8 cellular contexts compared by ENCODE assay signal in genomic region chr5:148808864-148809642, GRCh38. TPM values are rescaled to one million over a fixed set of nuclear protein-coding genes. Genes with fewer than 3 reads are reported as not detected.
A peak's percentile ranks its signal among the peaks of the same experiment; 100 is the strongest.
DNase-seq lines count a peak whose midpoint lies in the region; ATAC-seq, FAIRE-seq and TF ChIP-seq lines count a peak whose summit lies in the region.

No MANE protein-coding gene starts in this region.

- no peaks in the 10 kb centered on the region for H3K27me3 ChIP-seq in liver (ENCODE audit: control insufficient read depth in 4 of 4, insufficient read depth in 4 of 4, low read length in 3 of 4)

- peak overlapping the region in 1 of 3 donors; percentile 40 for H3K4me3 ChIP-seq in liver (ENCODE audit: low read depth in 1 of 3, low read length in 3 of 3)

- no peak overlapping the region for H3K9ac ChIP-seq in liver (ENCODE audit: low read depth in 1 of 2, low read length in 2 of 2)

- peak overlapping the region in 1 of 2 donors; percentile 21 for H3K27ac ChIP-seq in liver (ENCODE audit: low read depth in 1 of 2, low read length in 2 of 2)

- 53% methylated on average over 10 of the region's 10 CpGs for WGBS in liver

- H3K27ac Mint-ChIP-seq in activated CD4-positive, alpha-beta memory T cell treated with anti-CD3 and anti-CD28 coated beads, Interleukin-2, amount 10 ng/mL, durations not matched to agents 7 days and 5 days, result peak overlapping the region; percentile 70

- no peaks in the 10 kb centered on the region for H3K9me3 Mint-ChIP-seq in activated CD4-positive, alpha-beta memory T cell treated with anti-CD3 and anti-CD28 coated beads, Interleukin-2, amount 10 ng/mL, durations not matched to agents 7 days and 5 days

- no peaks in the 10 kb centered on the region for H3K36me3 Mint-ChIP-seq in activated CD4-positive, alpha-beta memory T cell treated with anti-CD3 and anti-CD28 coated beads, Interleukin-2, amount 10 ng/mL, durations not matched to agents 7 days and 5 days (ENCODE audit: low read depth)

- H3K36me3 ChIP-seq in liver (ENCODE audit: control insufficient read depth in 4 of 4, insufficient read depth in 3 of 4, low read depth in 1 of 4, low read length in 3 of 4), result no peaks in the 10 kb centered on the region

- no peak for TF ChIP-seq CTCF in liver (IDR thresholded peaks at IDR 0.05; ENCODE audit: low read depth, low read length, missing input control)

- CTCF ChIA-PET in activated CD4-positive, alpha-beta memory T cell treated with anti-CD3 and anti-CD28 coated beads, Interleukin-2, amount 10 ng/mL, durations not matched to agents 7 days and 5 days (lab: Charles Lee), result interaction anchor here (0.9 to 1.6 kb wide), 2 partner anchors 12 to 78 kb away, joined by 3 to 4 read pairs; no protein-coding TSS in a partner anchor

- no peak for FAIRE-seq in H54 (lab: Jason Lieb, UNC)

- peaks cover 2% of the 10 kb centered on the region for H3K27me3 Mint-ChIP-seq in activated CD4-positive, alpha-beta memory T cell treated with anti-CD3 and anti-CD28 coated beads, Interleukin-2, amount 10 ng/mL, durations not matched to agents 7 days and 5 days

- DNase-seq in NCI-H2029 treated with DMSO at 0.1 percent for 48 hours (lab: John Stamatoyannopoulos, UW), result peak; percentile 53
- DNase-seq in NCI-H2029 (lab: John Stamatoyannopoulos, UW), result no peak
- DNase-seq in NAMALWA (ENCODE audit: low spot score), result peak; percentile 70
- DNase-seq in activated CD4-positive, alpha-beta memory T cell treated with anti-CD3 and anti-CD28 coated beads, Interleukin-2, amount 10 ng/mL, durations not matched to agents 7 days and 5 days, result no peak
- no peak for DNase-seq in H54 (ENCODE audit: insufficient read length, low spot score)
- no peak for DNase-seq in hepatic stellate cell (ENCODE audit: low spot score)

- H3K9me3 ChIP-seq in liver (ENCODE audit: control insufficient read depth in 4 of 4, low read length in 3 of 4), result no peaks in the 10 kb centered on the region

- ATAC-seq in HG02642 (IDR thresholded peaks at IDR 0.05; ENCODE audit: poor library complexity, unreplicated experiment), result peak; percentile 61

- H3K4me1 ChIP-seq in liver (ENCODE audit: control insufficient read depth in 4 of 4, insufficient read depth in 4 of 4, low read length in 3 of 4), result peaks cover 0 to 3% (median 1%) of the 10 kb centered on the region in 4 donors

- POLR2A ChIA-PET in activated CD4-positive, alpha-beta memory T cell treated with anti-CD3 and anti-CD28 coated beads, Interleukin-2, amount 10 ng/mL, durations not matched to agents 7 days and 5 days (lab: Charles Lee), result interaction anchor here (3.3 kb wide), 1 partner anchor 17 kb away, joined by 10 read pairs; the partner anchor contains the start of gene ADRB2

- TF ChIP-seq RAD21 in liver (IDR thresholded peaks at IDR 0.05), result no peak

- TF ChIP-seq POLR2A in H54 (IDR thresholded peaks at IDR 0.05; ENCODE audit: low read depth, low read length), result no peak

- H3K4me3 Mint-ChIP-seq in activated CD4-positive, alpha-beta memory T cell treated with anti-CD3 and anti-CD28 coated beads, Interleukin-2, amount 10 ng/mL, durations not matched to agents 7 days and 5 days, result peak overlapping the region; percentile 76

- peaks cover 52% of the 10 kb centered on the region for H3K4me1 Mint-ChIP-seq in activated CD4-positive, alpha-beta memory T cell treated with anti-CD3 and anti-CD28 coated beads, Interleukin-2, amount 10 ng/mL, durations not matched to agents 7 days and 5 days

TF ChIP-seq in liver, 16 proteins besides CTCF, POLR2A, EP300 and RAD21:
- no peak for TF ChIP-seq GABPA (IDR thresholded peaks at IDR 0.05 in 1 of 2, conservative IDR thresholded peaks at IDR 0.05 in 1 of 2)
- TF ChIP-seq RXRA (IDR thresholded peaks at IDR 0.05), result no peak
- no peak for TF ChIP-seq HNF4A (conservative IDR thresholded peaks at IDR 0.05)
- TF ChIP-seq YY1 (IDR thresholded peaks at IDR 0.05), result peak; percentile 11

RNA-seq across cellular contexts. Expression of gene ADRB2, which starts 17.4 kb away (rescaled TPM):
- 1 to 10 TPM; 6.7 to 6.9 TPM for total RNA-seq in activated CD4-positive, alpha-beta memory T cell treated with anti-CD3 and anti-CD28 coated beads, Interleukin-2, amount 10 ng/mL, durations not matched to agents 7 days and 5 days
- total RNA-seq in liver, result 1 to 10 TPM; 4.0 to 7.6 TPM
- polyA plus RNA-seq in liver, result 1 to 10 TPM; 1.2 to 3.6 TPM

Comparison
In these comparisons a context has a peak if more than half of its experiments do, and no peak if none do; other contexts are left out.
1. DNase-seq: peak in NCI-H2029 treated with DMSO at 0.1 percent for 48 hours (single experiment) and NAMALWA (single experiment); none in NCI-H2029 (single experiment), activated CD4-positive, alpha-beta memory T cell treated with anti-CD3 and anti-CD28 coated beads, Interleukin-2, amount 10 ng/mL, durations not matched to agents 7 days and 5 days (single experiment), H54 (single experiment) and hepatic stellate cell (single experiment).